10 cellular contexts compared by ENCODE assay signal in the genomic region with DNA sequence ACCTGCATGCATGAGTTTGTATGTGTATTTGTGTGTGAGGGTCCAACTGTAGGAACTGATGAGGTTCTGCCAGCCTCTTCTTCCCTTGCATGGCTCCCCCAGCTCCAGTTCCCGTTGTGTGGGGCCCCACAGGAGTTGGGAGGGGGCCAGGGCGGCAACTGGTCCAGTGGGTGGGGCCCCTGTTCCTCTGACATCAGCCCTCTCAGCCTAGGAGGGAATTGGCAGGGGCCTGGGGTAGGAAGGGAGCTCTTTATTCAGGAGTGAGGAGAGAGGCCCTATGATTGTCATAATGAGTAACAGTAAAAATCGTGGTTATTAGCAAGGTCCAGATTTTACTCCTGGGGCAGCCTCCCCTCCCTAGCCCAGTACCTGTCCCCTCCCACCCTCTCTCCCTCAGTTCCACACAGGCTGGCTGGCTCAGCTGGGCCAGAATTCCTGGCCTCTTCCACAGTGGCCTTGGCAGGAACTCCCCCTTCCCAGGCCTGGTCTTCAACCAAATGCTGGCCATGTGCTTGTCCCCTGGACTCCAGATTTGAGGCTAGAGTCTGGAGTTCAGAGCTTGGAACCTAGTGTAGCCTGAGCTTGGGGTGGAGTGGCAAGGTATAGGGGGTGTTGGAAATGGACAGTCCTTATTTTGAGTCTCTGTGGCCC. TPM values are rescaled to one million over a fixed set of nuclear protein-coding genes. Genes with fewer than 3 reads are reported as not detected.
A peak's percentile ranks its signal among the peaks of the same experiment; 100 is the strongest.
DNase-seq lines count a peak whose midpoint lies in the region; ATAC-seq and TF ChIP-seq lines count a peak whose summit lies in the region.
"Had no signal": no experiment of that assay in that cellular context is flagged by ENCODE, and none has a peak within 500 bp of the region (broad histone marks: within the 10 kb centered on the region; RNA-seq: fewer than 3 reads in every experiment).

No MANE protein-coding gene starts in this region.

- H3F3A ChIP-seq in neural progenitor cell (ENCODE audit: low read depth), result no peaks in the 10 kb centered on the region

- H3K27ac Mint-ChIP-seq in neural progenitor cell, result peak overlapping the region; percentile 37

- peaks cover 14% of the 10 kb centered on the region for H3K4me1 Mint-ChIP-seq in neural progenitor cell

- no peak overlapping the region for H3K4me3 Mint-ChIP-seq in neural progenitor cell

- ATAC-seq in HG03460 (IDR thresholded peaks at IDR 0.05; ENCODE audit: unreplicated experiment) (no peak), HG03439 (IDR thresholded peaks at IDR 0.05; ENCODE audit: unreplicated experiment) (no peak), GM21786 (IDR thresholded peaks at IDR 0.05; ENCODE audit: unreplicated experiment) (no peak)

- H3K4me3 ChIP-seq in BLaER1, result no peak overlapping the region
- H3K4me3 ChIP-seq in neural progenitor cell, result no peak overlapping the region
- no peak overlapping the region for H3K4me3 ChIP-seq in H7 (ENCODE audit: insufficient read depth, low read depth, low read length)

- peaks cover 3% of the 10 kb centered on the region for H3K36me3 Mint-ChIP-seq in neural progenitor cell

- peaks cover 3% of the 10 kb centered on the region for H3K79me2 ChIP-seq in neural progenitor cell (ENCODE audit: low read depth)

- peaks cover 2% of the 10 kb centered on the region for H3K27me3 Mint-ChIP-seq in neural progenitor cell (ENCODE audit: insufficient read depth, low read depth)

- H3K27ac ChIP-seq in BLaER1, result 0 out of 2 replicates have a peak overlapping the region, but pooled peaks have one; percentile 5
- no peak overlapping the region for H3K27ac ChIP-seq in neural progenitor cell

- no peak for TF ChIP-seq CTCF in neural progenitor cell (IDR thresholded peaks at IDR 0.05)

- H3K9me3 ChIP-seq in BLaER1 (no peaks in the 10 kb centered on the region), neural progenitor cell (ENCODE audit: low read depth) (no peaks in the 10 kb centered on the region)

- no peak overlapping the region; the same call in 1 of the 2 replicates for H3K9ac ChIP-seq in BLaER1
- no peak overlapping the region for H3K9ac ChIP-seq in neural progenitor cell

- no peak for TF ChIP-seq POLR2A in erythroblast (IDR thresholded peaks at IDR 0.05; ENCODE audit: low read length)

- H2AFZ ChIP-seq in neural progenitor cell (replicated peaks), result no peak overlapping the region

- H3K36me3 ChIP-seq in BLaER1 (peaks cover 20% of the 10 kb centered on the region; the same call in 1 of the 2 replicates), neural progenitor cell (no peaks in the 10 kb centered on the region), H7 (replicated peaks; ENCODE audit: control insufficient read depth, insufficient read depth, low read length) (no peaks in the 10 kb centered on the region)

- H3K4me1 ChIP-seq in BLaER1, result peaks cover 97% of the 10 kb centered on the region
- no peaks in the 10 kb centered on the region for H3K4me1 ChIP-seq in neural progenitor cell

- DNase-seq in MV-4-11 (lab: John Stamatoyannopoulos, UW) (peak; percentile 26), erythroblast (lab: John Stamatoyannopoulos, UW) (peak; percentile 26 to 70), neural progenitor cell (ENCODE audit: low spot score) (no peak), H7 (no peak)
- DNase-seq: head of caudate nucleus had no signal

- H3K27me3 ChIP-seq in BLaER1 (no peaks in the 10 kb centered on the region), neural progenitor cell (no peaks in the 10 kb centered on the region), H7 (ENCODE audit: control insufficient read depth, insufficient read depth, low read length) (no peaks in the 10 kb centered on the region)

- H4K20me1 ChIP-seq in BLaER1, result peaks cover 78% of the 10 kb centered on the region
- H4K20me1 ChIP-seq in neural progenitor cell (ENCODE audit: low read depth), result peaks cover 57% of the 10 kb centered on the region

- H3K4me2 ChIP-seq in BLaER1 (peak overlapping the region; percentile 100), neural progenitor cell (no peak overlapping the region)

- H3K9me3 Mint-ChIP-seq in neural progenitor cell, result no peaks in the 10 kb centered on the region

RNA-seq across cellular contexts. Expression of a gene that starts 18.9 kb away (rescaled TPM):
- total RNA-seq in neural progenitor cell (ENCODE audit: low replicate concordance), result 9.0 and 9.4 TPM in 2 replicates
- 19.3 and 22.1 TPM in 2 replicates for total RNA-seq in H7 (2014; rRNA removed; shearing (Covaris generic))

RNA-seq across cellular contexts. Expression of a gene that starts 36.7 kb away (rescaled TPM):
- not detected in 2 replicates for total RNA-seq in neural progenitor cell (ENCODE audit: low replicate concordance)
- total RNA-seq in H7 (2014; rRNA removed; shearing (Covaris generic)), result 0.38 and 1.2 TPM in 2 replicates
- total RNA-seq: HT-29 had no signal

RNA-seq across cellular contexts. Expression of a gene that starts 40.2 kb away (rescaled TPM):
- total RNA-seq in neural progenitor cell (ENCODE audit: low replicate concordance), result 54.6 and 65.3 TPM in 2 replicates
- total RNA-seq in H7 (2014; rRNA removed; shearing (Covaris generic)), result 80.8 and 83.6 TPM in 2 replicates

Comparison
In these comparisons a context has a peak if more than half of its experiments do, and no peak if none do; other contexts are left out.
1. DNase-seq: peak in MV-4-11 (single experiment) and erythroblast (2 of 2); none in neural progenitor cell (single experiment) and H7 (single experiment).